Comparison of ENCODE assay signal across 8 cellular contexts in genomic region chr22:25172153-25172552, GRCh38. TPM values are rescaled to one million over a fixed set of nuclear protein-coding genes. Genes with fewer than 3 reads are reported as not detected.
DNase-seq lines count a peak whose midpoint lies in the region; ATAC-seq, FAIRE-seq and TF ChIP-seq lines count a peak whose summit lies in the region.

No MANE protein-coding gene starts in this region.

- no peak overlapping the region for H3K4me3 ChIP-seq in mammary epithelial cell (replicated peaks in 1 of 3; ENCODE audit: insufficient read depth in 1 of 3, low read depth in 2 of 3, low read length in 3 of 3)
- no peak overlapping the region for H3K4me3 ChIP-seq in prostate gland

- no peak overlapping the region for H2AFZ ChIP-seq in mammary epithelial cell (ENCODE audit: low read depth, low read length)

- no peak overlapping the region for H3K4me2 ChIP-seq in mammary epithelial cell (ENCODE audit: insufficient read depth, low read depth, low read length)

- no peak for FAIRE-seq in GM12892 (lab: Jason Lieb, UNC)

- no peaks in the 10 kb centered on the region for H4K20me1 ChIP-seq in mammary epithelial cell (ENCODE audit: insufficient read depth, low read length)

- no TSS peak for BruUV-seq in mammary epithelial cell (replicated peaks; lab: Mats Ljungman, UMichigan)

- CTCF ChIA-PET in GM10248 (lab: Yijun Ruan, JAX) = interaction anchor here (1.6 to 1.7 kb wide), 2 partner anchors 13 to 92 kb away, joined by 5 to 8 read pairs; no protein-coding TSS in a partner anchor
- CTCF ChIA-PET in mammary epithelial cell (lab: Charles Lee; ENCODE audit: low non-redundant PET) = no interaction called here

- H3K27me3 ChIP-seq in mammary epithelial cell (ENCODE audit: insufficient read depth, low read length) (no peaks in the 10 kb centered on the region), prostate gland (replicated peaks; ENCODE audit: insufficient read depth) (no peaks in the 10 kb centered on the region)

- peak; percentile 21 for TF ChIP-seq CTCF in GM10248 (IDR thresholded peaks at IDR 0.05; ENCODE audit: control extremely low read depth, extremely low read depth, low read depth, missing control alignments)
- peak; percentile 33 to 71 for TF ChIP-seq CTCF in mammary epithelial cell (conservative IDR thresholded peaks at IDR 0.05 in 1 of 2, IDR thresholded peaks at IDR 0.05 in 1 of 2; ENCODE audit: extremely low read depth in 1 of 2, insufficient read depth in 1 of 2, low read depth in 1 of 2, low read length in 2 of 2)
- TF ChIP-seq CTCF in prostate gland (IDR thresholded peaks at IDR 0.05) = peak in 3 of 4 experiments; percentile 51 to 62 (median 51)

- intact Hi-C loops in mammary epithelial cell (cut with micrococcal nuclease) = loop anchor here (1.0 kb wide), 2 partner anchors 61 to 91 kb away; no protein-coding TSS in a partner anchor
- intact Hi-C loops in prostate gland (cut with DNase I) = no loop called here

- H3K36me3 ChIP-seq in mammary epithelial cell (ENCODE audit: insufficient read depth, low read length) = peaks cover 10% of the 10 kb centered on the region
- peaks cover 0 to 10% of the 10 kb centered on the region in 2 donors for H3K36me3 ChIP-seq in prostate gland

- POLR2A ChIA-PET in GM10248 (lab: Yijun Ruan, JAX) = no interaction called here

- H3K9me3 ChIP-seq in mammary epithelial cell (replicated peaks; ENCODE audit: insufficient read depth, low read length) (no peaks in the 10 kb centered on the region), prostate gland (no peaks in the 10 kb centered on the region)

- no peak for ATAC-seq in GM21737 (IDR thresholded peaks at IDR 0.05; ENCODE audit: unreplicated experiment)

- TF ChIP-seq POLR2A in prostate gland (IDR thresholded peaks at IDR 0.05) (no peak), GM12892 (IDR thresholded peaks at IDR 0.05; ENCODE audit: low read depth, low read length) (no peak)

- 42% methylated on average over 5 of the region's 5 CpGs for WGBS in mammary epithelial cell (ENCODE audit: low coverage, missing lambda C conversion rate)
- 55% methylated on average over 5 of the region's 5 CpGs for WGBS in prostate gland

- in situ Hi-C loops in mammary epithelial cell (cut with MboI; ENCODE audit: low sequenced_read_pairs in 2 of 2) = no loop called here

- H3K4me1 ChIP-seq in mammary epithelial cell (ENCODE audit: insufficient read depth, low read length) (peaks cover 16% of the 10 kb centered on the region), prostate gland (replicated peaks) (no peaks in the 10 kb centered on the region)

- H3K79me2 ChIP-seq in mammary epithelial cell (ENCODE audit: insufficient read depth, low read length) = no peaks in the 10 kb centered on the region

- no peak overlapping the region for H3K9ac ChIP-seq in mammary epithelial cell (ENCODE audit: insufficient read depth, low read length)

- no peak overlapping the region for H3K27ac ChIP-seq in mammary epithelial cell (ENCODE audit: insufficient read depth, low read depth, low read length)
- H3K27ac ChIP-seq in prostate gland = no peak overlapping the region

- DNase-seq in GM10248 (ENCODE audit: extremely low spot score) = peak; percentile 52
- peak; percentile 48 for DNase-seq in RPMI8226
- no peak for DNase-seq in mammary epithelial cell
- peak; percentile 35 for DNase-seq in prostate gland (ENCODE audit: low spot score)
- DNase-seq in GM12892 (ENCODE audit: insufficient read length) = no peak
- no peak for DNase-seq in NCI-H526 treated with DMSO at 0.1 percent for 48 hours (lab: John Stamatoyannopoulos, UW)
- DNase-seq in C1 segment of cervical spinal cord (lab: John Stamatoyannopoulos, UW) = no peak

- dilution Hi-C loops in mammary epithelial cell (cut with HindIII; ENCODE audit: low sequenced_read_pairs) = no loop called here

RNA-seq across cellular contexts. Expression of gene CRYBB3, which starts 27.5 kb away (rescaled TPM):
- total RNA-seq in mammary epithelial cell = not detected
- 0.09 TPM for polyA plus RNA-seq in mammary epithelial cell
- polyA minus RNA-seq in mammary epithelial cell = not detected
- under 1 TPM in 1 of 2 donors, not detected in 1; 0.36 TPM for total RNA-seq in prostate gland
- polyA plus RNA-seq in GM12892 (2012; ENCODE audit: missing spikeins) = not detected

RNA-seq across cellular contexts. Expression of gene CRYBB2, which starts 47.3 kb away (rescaled TPM):
- total RNA-seq in mammary epithelial cell = under 1 TPM in 1 of 2 donors, not detected in 1; 0.49 TPM
- polyA plus RNA-seq in mammary epithelial cell = 0.09 TPM
- not detected for polyA minus RNA-seq in mammary epithelial cell
- total RNA-seq in prostate gland = 1 to 10 TPM in 1 of 2 donors, not detected in 1; 1.9 TPM
- polyA plus RNA-seq in GM12892 (2012; ENCODE audit: missing spikeins) = not detected

Comparison
In these comparisons a context has a peak if more than half of its experiments do, and no peak if none do; other contexts are left out.
1. DNase-seq: peak in GM10248 (single experiment), RPMI8226 (single experiment) and prostate gland (single experiment); none in mammary epithelial cell (single experiment), GM12892 (single experiment), NCI-H526 treated with DMSO at 0.1 percent for 48 hours (single experiment) and C1 segment of cervical spinal cord (0 of 14).
2. Peak in every context shown above with its lines, with median percentiles within 50 percentile points of each other: CTCF ChIP-seq.